In the genomic region with DNA sequence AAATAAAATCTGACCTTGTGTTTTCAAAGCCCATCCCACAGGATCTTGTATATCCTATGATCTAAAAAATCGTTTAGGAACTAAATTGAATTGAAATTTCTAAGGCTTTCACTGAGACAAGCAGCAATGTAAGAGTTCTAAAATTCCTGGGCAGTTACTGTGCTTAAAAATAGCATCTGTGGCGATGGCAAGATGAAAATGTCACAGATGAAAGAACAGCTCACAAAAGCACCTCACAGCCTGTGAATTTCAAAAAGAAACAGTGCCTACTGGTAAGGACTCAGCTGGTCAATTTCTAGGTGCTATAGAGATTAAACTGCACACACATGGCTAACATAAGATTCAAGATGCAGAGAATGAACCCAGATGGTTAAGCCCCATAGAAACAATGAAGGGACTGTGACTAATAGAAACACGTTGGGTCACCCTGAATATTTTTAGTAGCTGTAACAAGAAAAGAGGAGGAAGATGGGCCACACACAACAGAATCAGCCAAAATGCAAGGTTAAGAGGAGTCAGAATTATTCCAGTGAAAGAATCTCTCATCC, we compare ENCODE assay signal across 13 cellular contexts. TPM values are rescaled to one million over a fixed set of nuclear protein-coding genes. Genes with fewer than 3 reads are reported as not detected.
A peak's percentile ranks its signal among the peaks of the same experiment; 100 is the strongest.
DNase-seq lines count a peak whose midpoint lies in the region; ATAC-seq and TF ChIP-seq lines count a peak whose summit lies in the region.
"Had no signal": no experiment of that assay in that cellular context is flagged by ENCODE, and none has a peak within 500 bp of the region (broad histone marks: within the 10 kb centered on the region; RNA-seq: fewer than 3 reads in every experiment).

No MANE protein-coding gene starts in this region.

- H3K27ac ChIP-seq in Panc1 (ENCODE audit: low read length) (peak overlapping the region; percentile 78; the same call in 1 of the 2 replicates), right atrium auricular region (peak overlapping the region; percentile 33 to 42), mesendoderm (ENCODE audit: low read depth, low read length) (no peak overlapping the region)
- H3K27ac ChIP-seq: epithelial cell of prostate had no signal

- no peak overlapping the region for H3K27ac Mint-ChIP-seq in activated naive CD8-positive, alpha-beta T cell
- no peak overlapping the region for H3K27ac Mint-ChIP-seq in activated naive CD8-positive, alpha-beta T cell treated with anti-CD3 and anti-CD28 coated beads for 36 hours
- H3K27ac Mint-ChIP-seq in stimulated activated naive CD8-positive, alpha-beta T cell treated with anti-CD3 and anti-CD28 coated beads, Interleukin-15, amount 100 ng/mL, for 72 hours, result no peak overlapping the region

- H3K18ac ChIP-seq in mesendoderm (ENCODE audit: low read length), result no peak overlapping the region

- H3K79me2 ChIP-seq in mesendoderm (ENCODE audit: control insufficient read depth, insufficient read depth, low read length), result no peaks in the 10 kb centered on the region

- peaks cover 48% of the 10 kb centered on the region for H3K4me1 Mint-ChIP-seq in activated naive CD8-positive, alpha-beta T cell (ENCODE audit: low read depth)
- peaks cover 55% of the 10 kb centered on the region for H3K4me1 Mint-ChIP-seq in activated naive CD8-positive, alpha-beta T cell treated with anti-CD3 and anti-CD28 coated beads for 36 hours
- peaks cover 82% of the 10 kb centered on the region for H3K4me1 Mint-ChIP-seq in stimulated activated naive CD8-positive, alpha-beta T cell treated with anti-CD3 and anti-CD28 coated beads, Interleukin-15, amount 100 ng/mL, for 72 hours

- H3K9me3 ChIP-seq in Panc1 (ENCODE audit: control insufficient read depth, insufficient read depth, low read depth, low read length), result no peaks in the 10 kb centered on the region
- H3K9me3 ChIP-seq in right atrium auricular region, result no peaks in the 10 kb centered on the region
- H3K9me3 ChIP-seq: body of pancreas had no signal

- H3K27me3 Mint-ChIP-seq in activated naive CD8-positive, alpha-beta T cell, result no peaks in the 10 kb centered on the region
- no peaks in the 10 kb centered on the region for H3K27me3 Mint-ChIP-seq in activated naive CD8-positive, alpha-beta T cell treated with anti-CD3 and anti-CD28 coated beads for 36 hours
- H3K27me3 Mint-ChIP-seq in stimulated activated naive CD8-positive, alpha-beta T cell treated with anti-CD3 and anti-CD28 coated beads, Interleukin-15, amount 100 ng/mL, for 72 hours, result no peaks in the 10 kb centered on the region

- no peak overlapping the region for H3K9ac ChIP-seq in mesendoderm (ENCODE audit: low read length)

- intact Hi-C loops in Panc1 (cut with micrococcal nuclease; ENCODE audit: unreplicated experiment), result no loop called here

- no peak overlapping the region for H2AK5ac ChIP-seq in mesendoderm (ENCODE audit: low read length)

- peaks cover 18% of the 10 kb centered on the region for H3K4me1 ChIP-seq in Panc1 (ENCODE audit: control insufficient read depth, insufficient read depth, low read length)
- H3K4me1 ChIP-seq in right atrium auricular region, result peaks cover 0 to 44% of the 10 kb centered on the region in 2 donors
- peaks cover 6% of the 10 kb centered on the region for H3K4me1 ChIP-seq in mesendoderm (ENCODE audit: control insufficient read depth, low read depth, low read length)

- H3K4me3 ChIP-seq in Panc1 (ENCODE audit: low read depth in 2 of 2, low read length in 2 of 2) (no peak overlapping the region), right atrium auricular region (no peak overlapping the region), mesendoderm (ENCODE audit: low read length) (no peak overlapping the region)
- H3K4me3 ChIP-seq: body of pancreas had no signal

- no peak overlapping the region for H3K56ac ChIP-seq in mesendoderm (ENCODE audit: low read length)

- in situ Hi-C loops in Panc1 (cut with HindIII; ENCODE audit: low pct_unique_long_range_greater_than_20kb, low sequenced_read_pairs) (no loop called here), GM13976 (cut with MboI; ENCODE audit: low sequenced_read_pairs, unreplicated experiment) (loop anchor here (5.0 kb wide), 1 partner anchor 75 kb away; no protein-coding TSS in a partner anchor)

- H3K4ac ChIP-seq in mesendoderm (ENCODE audit: low read depth, low read length), result no peak overlapping the region

- no TSS peak for BruUV-seq in Panc1 (replicated peaks; lab: Mats Ljungman, UMichigan)

- WGBS in mesendoderm (ENCODE audit: extremely low coverage, insufficient coverage, low lambda C conversion rate), result no CpG with 5 or more reads among the region's 3 CpGs

- ATAC-seq in Panc1, result no peak
- ATAC-seq in stimulated activated naive CD8-positive, alpha-beta T cell treated with anti-CD3 and anti-CD28 coated beads, Interleukin-15, amount 100 ng/mL, for 72 hours, result no peak
- no peak for ATAC-seq in GM21576 (IDR thresholded peaks at IDR 0.05; ENCODE audit: unreplicated experiment)

- H3K79me1 ChIP-seq in mesendoderm (ENCODE audit: low read length), result no peaks in the 10 kb centered on the region

- no peaks in the 10 kb centered on the region for H3K27me3 ChIP-seq in Panc1 (ENCODE audit: control insufficient read depth, insufficient read depth, low read length)
- H3K27me3 ChIP-seq in right atrium auricular region, result no peaks in the 10 kb centered on the region
- no peaks in the 10 kb centered on the region for H3K27me3 ChIP-seq in mesendoderm (ENCODE audit: insufficient read depth, low read length, poor library complexity)
- H3K27me3 ChIP-seq: body of pancreas had no signal

- no peak overlapping the region for H2BK15ac ChIP-seq in mesendoderm (replicated peaks; ENCODE audit: low read depth)

- no peak overlapping the region for H2BK5ac ChIP-seq in mesendoderm (ENCODE audit: low read length)

- H3K4me2 ChIP-seq in mesendoderm (ENCODE audit: low read length), result no peak overlapping the region

- H4K5ac ChIP-seq in mesendoderm (ENCODE audit: low read length), result no peak overlapping the region

- CTCF ChIA-PET in Panc1 (lab: Charles Lee), result interaction anchor here (0.5 kb wide), 1 partner anchor 80 kb away, joined by 3 read pairs; no protein-coding TSS in a partner anchor

- DNase-seq in activated naive CD8-positive, alpha-beta T cell treated with anti-CD3 and anti-CD28 coated beads for 36 hours, result no peak
- no peak for DNase-seq in Panc1 (ENCODE audit: low read depth, low spot score)
- DNase-seq in right atrium auricular region (ENCODE audit: low spot score), result no peak
- no peak for DNase-seq in stimulated activated naive CD8-positive, alpha-beta T cell treated with anti-CD3 and anti-CD28 coated beads, Interleukin-15, amount 100 ng/mL, for 72 hours
- no peak for DNase-seq in mesendoderm
- DNase-seq in GM13976 (ENCODE audit: low spot score), result no peak
- DNase-seq: body of pancreas, NCI-H1048, NCI-H774 had no signal

- peak overlapping the region; percentile 89 for H3K4me3 Mint-ChIP-seq in activated naive CD8-positive, alpha-beta T cell
- H3K4me3 Mint-ChIP-seq in activated naive CD8-positive, alpha-beta T cell treated with anti-CD3 and anti-CD28 coated beads for 36 hours, result no peak overlapping the region
- peak overlapping the region; percentile 74 to 83 for H3K4me3 Mint-ChIP-seq in stimulated activated naive CD8-positive, alpha-beta T cell treated with anti-CD3 and anti-CD28 coated beads, Interleukin-15, amount 100 ng/mL, for 72 hours
- H3K4me3 Mint-ChIP-seq: neural crest cell had no signal

- H3K9me3 Mint-ChIP-seq in activated naive CD8-positive, alpha-beta T cell (ENCODE audit: low read depth), result no peaks in the 10 kb centered on the region
- peaks cover 9% of the 10 kb centered on the region for H3K9me3 Mint-ChIP-seq in activated naive CD8-positive, alpha-beta T cell treated with anti-CD3 and anti-CD28 coated beads for 36 hours
- peaks cover 3 to 5% of the 10 kb centered on the region in 2 donors for H3K9me3 Mint-ChIP-seq in stimulated activated naive CD8-positive, alpha-beta T cell treated with anti-CD3 and anti-CD28 coated beads, Interleukin-15, amount 100 ng/mL, for 72 hours

- POLR2A ChIA-PET in Panc1 (lab: Charles Lee), result no interaction called here

- peaks cover 9% of the 10 kb centered on the region for H3K36me3 Mint-ChIP-seq in activated naive CD8-positive, alpha-beta T cell
- H3K36me3 Mint-ChIP-seq in activated naive CD8-positive, alpha-beta T cell treated with anti-CD3 and anti-CD28 coated beads for 36 hours, result peaks cover 15% of the 10 kb centered on the region

- no peaks in the 10 kb centered on the region for H3K36me3 ChIP-seq in Panc1 (ENCODE audit: control insufficient read depth, insufficient read depth, low read length)
- no peaks in the 10 kb centered on the region for H3K36me3 ChIP-seq in right atrium auricular region
- no peaks in the 10 kb centered on the region for H3K36me3 ChIP-seq in mesendoderm (ENCODE audit: control insufficient read depth, insufficient read depth, low read length)

- H4K8ac ChIP-seq in mesendoderm (ENCODE audit: low read depth, low read length), result no peak overlapping the region

- no peak overlapping the region for H3K23ac ChIP-seq in mesendoderm (ENCODE audit: low read length)

- TF ChIP-seq CTCF in Panc1 (IDR thresholded peaks at IDR 0.05) (no peak), right atrium auricular region (IDR thresholded peaks at IDR 0.05) (no peak), GM13976 (IDR thresholded peaks at IDR 0.05; ENCODE audit: borderline replicate concordance, control extremely low read depth, extremely low read depth, insufficient read depth, missing control alignments) (no peak)

- H2BK120ac ChIP-seq in mesendoderm (ENCODE audit: low read depth, low read length), result no peak overlapping the region

RNA-seq across cellular contexts. Expression of a gene that starts 12.0 kb away (rescaled TPM):
- under 1 TPM in 1 of 2 experiments, not detected in 1; 0.21 TPM for total RNA-seq in activated naive CD8-positive, alpha-beta T cell treated with anti-CD3 and anti-CD28 coated beads for 36 hours
- not detected for total RNA-seq in Panc1 (2021; ENCODE audit: unreplicated experiment)
- not detected for polyA plus RNA-seq in Panc1 (2012; ENCODE audit: insufficient read length)
- total RNA-seq in right atrium auricular region, result not detected
- polyA plus RNA-seq in mesendoderm (2013, experiment 1 of 2), result not detected
- polyA plus RNA-seq in mesendoderm (2013, experiment 2 of 2), result not detected
- total RNA-seq: body of pancreas, neural crest cell had no signal

RNA-seq across cellular contexts. Expression of a gene that starts 15.8 kb away (rescaled TPM):
- under 1 TPM; 0.31 to 0.64 TPM for total RNA-seq in activated naive CD8-positive, alpha-beta T cell treated with anti-CD3 and anti-CD28 coated beads for 36 hours
- total RNA-seq in Panc1 (2021; ENCODE audit: unreplicated experiment) (not detected), right atrium auricular region (not detected)
- polyA plus RNA-seq in Panc1 (2012; ENCODE audit: insufficient read length), result not detected
- not detected for polyA plus RNA-seq in mesendoderm (2013, experiment 1 of 2)
- not detected for polyA plus RNA-seq in mesendoderm (2013, experiment 2 of 2)
- total RNA-seq: body of pancreas, neural crest cell had no signal
